Comparison of ENCODE assay signal across 22 cellular contexts in genomic region chr6:160054913-160055312, GRCh38.
"Had no signal": no experiment of that assay in that cellular context is flagged by ENCODE, and none has a peak within 500 bp of the region (broad histone marks: within the 10 kb centered on the region; RNA-seq: fewer than 3 reads in every experiment).

No MANE protein-coding gene starts in this region.

- H3K27ac ChIP-seq: adrenal gland, SJCRH30, VCaP had no signal

- H3K9me3 ChIP-seq: adrenal gland, breast epithelium, SJCRH30, SK-N-SH had no signal

- H3K27me3 ChIP-seq: adrenal gland, breast epithelium, SJCRH30 had no signal

- H3K9ac ChIP-seq: SK-N-SH had no signal

- DNase-seq: activated CD4-positive, alpha-beta memory T cell treated with anti-CD3 and anti-CD28 coated beads, Interleukin-2, amount 10 ng/mL, durations not matched to agents 7 days and 5 days; activated CD4-positive, alpha-beta T cell treated with anti-CD3 and anti-CD28 coated beads for 48 hours; activated naive CD4-positive, alpha-beta T cell treated with anti-CD3 and anti-CD28 coated beads, Interleukin-2, amount 50 U/mL, for 16 hours; activated naive CD8-positive, alpha-beta T cell treated with anti-CD3 and anti-CD28 coated beads, Interleukin-2, amount 10 ng/mL, durations not matched to agents 7 days and 5 days; activated T-cell treated with anti-CD3 and anti-CD28 coated beads for 4 hours; adrenal gland; anterior cingulate cortex; central memory CD4-positive, alpha-beta T cell; KG1; NCI-H1048; NCI-H146; NCI-H2081 treated with DMSO at 0.1 percent for 48 hours; NCI-H526 treated with DMSO at 0.1 percent for 48 hours; NCI-H82; SK-N-SH; T-helper 1 cell had no signal

- ATAC-seq: activated CD4-positive, CD25-positive, alpha-beta regulatory T cell treated with anti-CD3 and anti-CD28 coated beads, Interleukin-2, amount 50 U/mL, for 24 hours; Right ventricle myocardium inferior had no signal

- H3K27ac Mint-ChIP-seq: activated CD4-positive, alpha-beta memory T cell treated with anti-CD3 and anti-CD28 coated beads, Interleukin-2, amount 10 ng/mL, durations not matched to agents 7 days and 5 days had no signal

- H3K4me3 ChIP-seq: adrenal gland, breast epithelium, SJCRH30 had no signal

- H3K36me3 ChIP-seq: breast epithelium had no signal

- H3K4me3 Mint-ChIP-seq: activated CD4-positive, alpha-beta memory T cell treated with anti-CD3 and anti-CD28 coated beads, Interleukin-2, amount 10 ng/mL, durations not matched to agents 7 days and 5 days; activated naive CD8-positive, alpha-beta T cell treated with anti-CD3 and anti-CD28 coated beads, Interleukin-2, amount 10 ng/mL, durations not matched to agents 7 days and 5 days; IgD-negative memory B cell had no signal

- H3K9me3 Mint-ChIP-seq: activated CD4-positive, alpha-beta memory T cell treated with anti-CD3 and anti-CD28 coated beads, Interleukin-2, amount 10 ng/mL, durations not matched to agents 7 days and 5 days; activated naive CD8-positive, alpha-beta T cell treated with anti-CD3 and anti-CD28 coated beads, Interleukin-2, amount 10 ng/mL, durations not matched to agents 7 days and 5 days; IgD-negative memory B cell had no signal

- H3K4me1 Mint-ChIP-seq: IgD-negative memory B cell had no signal

- H3K4me1 ChIP-seq: adrenal gland, breast epithelium, SJCRH30 had no signal

- H3K27me3 Mint-ChIP-seq: activated CD4-positive, alpha-beta memory T cell treated with anti-CD3 and anti-CD28 coated beads, Interleukin-2, amount 10 ng/mL, durations not matched to agents 7 days and 5 days; activated naive CD8-positive, alpha-beta T cell treated with anti-CD3 and anti-CD28 coated beads, Interleukin-2, amount 10 ng/mL, durations not matched to agents 7 days and 5 days; IgD-negative memory B cell had no signal
